In the genomic region with DNA sequence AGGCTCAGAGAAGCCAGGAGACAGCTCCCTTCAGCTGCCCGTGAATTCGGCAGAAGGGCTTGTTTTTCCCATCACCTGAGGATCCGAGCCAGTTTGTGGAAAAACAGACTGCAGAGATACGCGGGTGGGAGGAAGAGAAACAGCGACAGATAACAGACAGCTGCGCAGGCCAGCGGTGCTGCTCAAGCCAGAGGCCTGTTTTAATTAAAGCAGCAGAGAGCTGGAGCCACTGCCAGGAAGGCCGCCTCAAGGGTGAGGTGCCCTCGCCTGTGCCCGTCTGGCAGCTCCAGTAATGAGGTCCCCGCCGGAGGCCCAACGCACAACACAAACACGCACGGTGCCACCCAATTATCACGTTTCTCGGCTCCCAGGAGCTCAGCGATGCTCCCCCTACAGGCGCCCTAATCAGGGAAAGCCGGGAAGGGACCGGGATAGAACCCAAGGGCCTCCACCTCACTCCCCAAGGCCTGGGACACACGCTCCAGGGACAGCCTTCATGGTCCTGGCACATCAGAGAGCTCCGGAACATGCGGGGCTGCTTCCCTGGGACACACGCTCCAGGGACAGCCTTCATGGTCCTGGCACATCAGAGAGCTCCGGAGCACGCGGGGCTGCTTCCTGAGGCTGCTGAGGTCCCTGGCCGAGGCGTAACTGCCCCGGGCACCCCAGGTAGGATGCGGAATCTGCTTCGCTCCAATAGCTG, we compare ENCODE assay signal across 10 cellular contexts.
DNase-seq lines count a peak whose midpoint lies in the region; ATAC-seq and TF ChIP-seq lines count a peak whose summit lies in the region.
"Had no signal": no experiment of that assay in that cellular context is flagged by ENCODE, and none has a peak within 500 bp of the region (broad histone marks: within the 10 kb centered on the region; RNA-seq: fewer than 3 reads in every experiment).

No MANE protein-coding gene starts in this region.

- WGBS in thyroid gland, 2 donors = 71 to 83% methylated on average over 29 to 34 of the region's 34 CpGs

- TF ChIP-seq POLR2A in thyroid gland (IDR thresholded peaks at IDR 0.05) = no peak

- TF ChIP-seq CTCF in fibroblast of mammary gland (conservative IDR thresholded peaks at IDR 0.05; ENCODE audit: control insufficient read depth, insufficient read depth, low read depth, low read length) (peak; percentile 27), thyroid gland (IDR thresholded peaks at IDR 0.05) (no peak)

- ATAC-seq in HG03460 (IDR thresholded peaks at IDR 0.05; ENCODE audit: unreplicated experiment) (no peak), GM21515 (IDR thresholded peaks at IDR 0.05; ENCODE audit: unreplicated experiment) (no peak)
- ATAC-seq: gastrocnemius medialis had no signal

- no peaks in the 10 kb centered on the region for H3K4me1 ChIP-seq in thyroid gland

- DNase-seq in SK-N-DZ (ENCODE audit: low spot score) (peak; percentile 15), fibroblast of mammary gland (ENCODE audit: low read depth) (peak; percentile 16), medulla oblongata (ENCODE audit: extremely low spot score) (peak; percentile 14), thyroid gland (no peak), NCI-H1417 treated with DMSO at 0.1 percent for 48 hours (lab: John Stamatoyannopoulos, UW) (no peak), COR-L47 (lab: John Stamatoyannopoulos, UW) (no peak)
- DNase-seq: activated naive CD4-positive, alpha-beta T cell treated with anti-CD3 and anti-CD28 coated beads, Interleukin-2, amount 10 ng/mL, durations not matched to agents 7 days and 5 days; gastrocnemius medialis had no signal

- no peaks in the 10 kb centered on the region for H3K36me3 ChIP-seq in thyroid gland
- H3K36me3 ChIP-seq: gastrocnemius medialis had no signal

- no peaks in the 10 kb centered on the region for H3K27me3 ChIP-seq in thyroid gland
- H3K27me3 ChIP-seq: gastrocnemius medialis had no signal

- H3K27ac ChIP-seq in thyroid gland = peak overlapping the region in 2 of 3 donors; percentile 5 to 8
- H3K27ac ChIP-seq: gastrocnemius medialis had no signal

- H3K9me3 ChIP-seq in thyroid gland = no peaks in the 10 kb centered on the region
- H3K9me3 ChIP-seq: gastrocnemius medialis had no signal

- H3K4me3 ChIP-seq in fibroblast of mammary gland (ENCODE audit: control insufficient read depth, low read depth, low read length) (no peak overlapping the region), thyroid gland (replicated peaks in 1 of 3) (no peak overlapping the region)
- H3K4me3 ChIP-seq: gastrocnemius medialis had no signal

- intact Hi-C loops in thyroid gland (cut with DNase I) = no loop called here

Comparison
In these comparisons a context has a peak if more than half of its experiments do, and no peak if none do; other contexts are left out.
1. DNase-seq: peak in SK-N-DZ (single experiment), fibroblast of mammary gland (single experiment) and medulla oblongata (single experiment); none in thyroid gland (0 of 2), NCI-H1417 treated with DMSO at 0.1 percent for 48 hours (single experiment) and COR-L47 (single experiment).